2 cellular contexts compared by ENCODE assay signal in the genomic region with DNA sequence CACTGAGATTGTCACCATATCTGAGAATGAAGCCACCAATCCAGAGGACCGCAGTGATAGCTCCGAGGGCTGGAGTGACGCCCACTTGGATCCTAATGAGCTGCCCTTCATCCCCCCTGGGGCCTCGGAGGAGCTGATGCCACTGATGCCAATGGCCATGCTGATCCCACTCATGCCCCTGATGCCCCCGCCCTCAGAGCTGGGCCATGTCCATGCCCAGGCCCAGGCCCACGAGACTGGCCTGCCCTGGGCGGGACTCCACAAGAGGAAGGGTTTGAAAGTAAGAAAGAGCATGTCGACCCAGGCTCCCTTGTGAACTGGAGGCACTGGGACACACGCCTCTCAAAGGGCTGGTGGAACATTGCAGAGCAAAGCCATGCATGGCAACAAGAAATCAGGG.
TF ChIP-seq lines count a peak whose summit lies in the region.

No MANE protein-coding gene starts in this region.

TF ChIP-seq in SK-N-SH, 30 proteins besides CTCF, POLR2A, EP300 and RAD21 (continued from another document):
- TF ChIP-seq USF2 (IDR thresholded peaks at IDR 0.05; ENCODE audit: borderline replicate concordance, low read depth, low read length) (no peak), TAF1 (IDR thresholded peaks at IDR 0.05; ENCODE audit: borderline replicate concordance, low read depth, low read length) (no peak), SIN3A (IDR thresholded peaks at IDR 0.05; ENCODE audit: borderline replicate concordance, low read depth, low read length) (no peak), FOXM1 (IDR thresholded peaks at IDR 0.05; ENCODE audit: low read depth) (no peak), NRF1 (IDR thresholded peaks at IDR 0.05; ENCODE audit: low read depth, low read length) (no peak), JUND (IDR thresholded peaks at IDR 0.05) (no peak), SMC3 (IDR thresholded peaks at IDR 0.05; ENCODE audit: low read depth, low read length) (no peak), NFIC (IDR thresholded peaks at IDR 0.05; ENCODE audit: borderline replicate concordance) (no peak), GABPA (IDR thresholded peaks at IDR 0.05; ENCODE audit: low read depth) (no peak), MXI1 (IDR thresholded peaks at IDR 0.05; ENCODE audit: low read depth, low read length) (no peak)
- TF ChIP-seq, protein P1, sequence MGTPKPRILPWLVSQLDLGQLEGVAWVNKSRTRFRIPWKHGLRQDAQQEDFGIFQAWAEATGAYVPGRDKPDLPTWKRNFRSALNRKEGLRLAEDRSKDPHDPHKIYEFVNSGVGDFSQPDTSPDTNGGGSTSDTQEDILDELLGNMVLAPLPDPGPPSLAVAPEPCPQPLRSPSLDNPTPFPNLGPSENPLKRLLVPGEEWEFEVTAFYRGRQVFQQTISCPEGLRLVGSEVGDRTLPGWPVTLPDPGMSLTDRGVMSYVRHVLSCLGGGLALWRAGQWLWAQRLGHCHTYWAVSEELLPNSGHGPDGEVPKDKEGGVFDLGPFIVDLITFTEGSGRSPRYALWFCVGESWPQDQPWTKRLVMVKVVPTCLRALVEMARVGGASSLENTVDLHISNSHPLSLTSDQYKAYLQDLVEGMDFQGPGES (IDR thresholded peaks at IDR 0.05; ENCODE audit: low read depth, low read length), result no peak

TF ChIP-seq in SK-N-SH treated with all-trans-retinoic acid at 6 μM for 48 hours, 23 proteins besides CTCF, POLR2A, EP300 and RAD21 (continued from another document):
- no peak for TF ChIP-seq TSHZ2 (CRISPR knock-in tag; IDR thresholded peaks at IDR 0.05)
- TF ChIP-seq, protein P2, sequence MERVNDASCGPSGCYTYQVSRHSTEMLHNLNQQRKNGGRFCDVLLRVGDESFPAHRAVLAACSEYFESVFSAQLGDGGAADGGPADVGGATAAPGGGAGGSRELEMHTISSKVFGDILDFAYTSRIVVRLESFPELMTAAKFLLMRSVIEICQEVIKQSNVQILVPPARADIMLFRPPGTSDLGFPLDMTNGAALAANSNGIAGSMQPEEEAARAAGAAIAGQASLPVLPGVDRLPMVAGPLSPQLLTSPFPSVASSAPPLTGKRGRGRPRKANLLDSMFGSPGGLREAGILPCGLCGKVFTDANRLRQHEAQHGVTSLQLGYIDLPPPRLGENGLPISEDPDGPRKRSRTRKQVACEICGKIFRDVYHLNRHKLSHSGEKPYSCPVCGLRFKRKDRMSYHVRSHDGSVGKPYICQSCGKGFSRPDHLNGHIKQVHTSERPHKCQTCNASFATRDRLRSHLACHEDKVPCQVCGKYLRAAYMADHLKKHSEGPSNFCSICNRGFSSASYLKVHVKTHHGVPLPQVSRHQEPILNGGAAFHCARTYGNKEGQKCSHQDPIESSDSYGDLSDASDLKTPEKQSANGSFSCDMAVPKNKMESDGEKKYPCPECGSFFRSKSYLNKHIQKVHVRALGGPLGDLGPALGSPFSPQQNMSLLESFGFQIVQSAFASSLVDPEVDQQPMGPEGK (CRISPR knock-in tag; IDR thresholded peaks at IDR 0.05; ENCODE audit: borderline replicate concordance), result no peak
- no peak for TF ChIP-seq OSR1 (CRISPR knock-in tag; IDR thresholded peaks at IDR 0.05)
- no peak for TF ChIP-seq BACH2 (CRISPR knock-in tag; IDR thresholded peaks at IDR 0.05; ENCODE audit: borderline replicate concordance)
- TF ChIP-seq ZFP30 (CRISPR knock-in tag; IDR thresholded peaks at IDR 0.05), result no peak
- no peak for TF ChIP-seq TOX (CRISPR knock-in tag; IDR thresholded peaks at IDR 0.05; ENCODE audit: borderline replicate concordance)
- TF ChIP-seq ARNTL (CRISPR knock-in tag; IDR thresholded peaks at IDR 0.05; ENCODE audit: borderline replicate concordance, low read depth), result no peak
- TF ChIP-seq ZNF8 (CRISPR knock-in tag; IDR thresholded peaks at IDR 0.05), result no peak
- TF ChIP-seq, protein P3, sequence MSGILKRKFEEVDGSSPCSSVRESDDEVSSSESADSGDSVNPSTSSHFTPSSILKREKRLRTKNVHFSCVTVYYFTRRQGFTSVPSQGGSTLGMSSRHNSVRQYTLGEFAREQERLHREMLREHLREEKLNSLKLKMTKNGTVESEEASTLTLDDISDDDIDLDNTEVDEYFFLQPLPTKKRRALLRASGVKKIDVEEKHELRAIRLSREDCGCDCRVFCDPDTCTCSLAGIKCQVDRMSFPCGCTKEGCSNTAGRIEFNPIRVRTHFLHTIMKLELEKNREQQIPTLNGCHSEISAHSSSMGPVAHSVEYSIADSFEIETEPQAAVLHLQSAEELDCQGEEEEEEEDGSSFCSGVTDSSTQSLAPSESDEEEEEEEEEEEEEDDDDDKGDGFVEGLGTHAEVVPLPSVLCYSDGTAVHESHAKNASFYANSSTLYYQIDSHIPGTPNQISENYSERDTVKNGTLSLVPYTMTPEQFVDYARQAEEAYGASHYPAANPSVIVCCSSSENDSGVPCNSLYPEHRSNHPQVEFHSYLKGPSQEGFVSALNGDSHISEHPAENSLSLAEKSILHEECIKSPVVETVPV (CRISPR knock-in tag; IDR thresholded peaks at IDR 0.05), result no peak
- TF ChIP-seq CSDC2 (CRISPR knock-in tag; IDR thresholded peaks at IDR 0.05), result no peak
- TF ChIP-seq GLIS3 (CRISPR knock-in tag; IDR thresholded peaks at IDR 0.05), result no peak
TF ChIP-seq in SK-N-SH treated with all-trans-retinoic acid at 6 μM for 48 hours: peak in this region for 0.
